14 cellular contexts compared by ENCODE assay signal in the genomic region with DNA sequence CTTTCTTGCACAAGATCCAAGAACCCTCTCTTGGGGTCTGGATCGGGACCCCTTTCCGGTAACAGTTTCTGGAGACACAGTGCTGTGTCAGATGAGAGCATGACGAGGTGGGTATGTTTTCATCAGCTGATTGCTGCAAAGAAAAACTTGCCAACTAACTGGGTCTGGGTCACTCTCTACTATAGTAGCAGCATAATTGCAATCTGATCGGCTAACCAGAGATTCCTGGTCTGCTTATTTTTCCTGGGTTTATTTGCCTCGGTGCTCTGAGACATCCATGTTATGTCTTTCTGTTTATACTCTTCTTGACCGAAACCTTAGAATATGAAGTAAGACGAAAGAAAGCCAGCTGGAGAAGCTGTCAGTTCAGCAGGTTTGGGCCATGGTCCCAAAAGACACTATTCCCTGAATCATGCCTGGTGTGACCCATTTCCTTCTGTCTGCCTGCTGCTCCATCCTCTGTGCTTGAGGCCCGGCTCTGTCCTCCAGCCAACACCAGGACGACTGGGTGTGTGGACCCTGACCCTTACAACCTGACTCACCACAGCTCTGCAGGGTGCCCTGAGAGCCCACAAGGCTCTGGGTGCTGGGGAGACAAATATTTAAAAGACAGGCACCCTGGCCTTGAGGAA. TPM values are rescaled to one million over a fixed set of nuclear protein-coding genes. Genes with fewer than 3 reads are reported as not detected.
DNase-seq lines count a peak whose midpoint lies in the region; ATAC-seq, FAIRE-seq and TF ChIP-seq lines count a peak whose summit lies in the region.
"Had no signal": no experiment of that assay in that cellular context is flagged by ENCODE, and none has a peak within 500 bp of the region (broad histone marks: within the 10 kb centered on the region; RNA-seq: fewer than 3 reads in every experiment).

No MANE protein-coding gene starts in this region.

- H4K91ac ChIP-seq in mesenchymal stem cell (ENCODE audit: low read length) = peak overlapping the region; percentile 5

- H4K20me1 ChIP-seq in astrocyte (ENCODE audit: insufficient read depth, low read length) = no peaks in the 10 kb centered on the region

- no peaks in the 10 kb centered on the region for H3K27me3 Mint-ChIP-seq in astrocyte (ENCODE audit: low read depth, unreplicated experiment)

- peak overlapping the region in 1 of 2 experiments; percentile 16 for H3K18ac ChIP-seq in mesenchymal stem cell (ENCODE audit: low read depth in 1 of 2, low read length in 2 of 2)

- H3K27me3 ChIP-seq in astrocyte (ENCODE audit: insufficient read depth, low read length) (no peaks in the 10 kb centered on the region), mesenchymal stem cell (ENCODE audit: control insufficient read depth in 1 of 2, insufficient read depth in 1 of 2, low read length in 2 of 2) (no peaks in the 10 kb centered on the region), upper lobe of right lung (no peaks in the 10 kb centered on the region)
- H3K27me3 ChIP-seq: ascending aorta had no signal

- H3K27ac Mint-ChIP-seq in astrocyte (ENCODE audit: unreplicated experiment) = peak overlapping the region; percentile 98
- H3K27ac Mint-ChIP-seq: activated CD8-positive, alpha-beta T cell treated with anti-CD3 and anti-CD28 coated beads, Interleukin-2, amount 10 ng/mL, durations not matched to agents 7 days and 5 days; immature natural killer cell had no signal

- H3K23ac ChIP-seq in mesenchymal stem cell (ENCODE audit: low read length in 2 of 2) = no peak overlapping the region

- peak; percentile 43 for FAIRE-seq in astrocyte (lab: Jason Lieb, UNC)

- no peak overlapping the region for H3K4me3 ChIP-seq in astrocyte (ENCODE audit: insufficient read depth, low read depth, low read length)
- H3K4me3 ChIP-seq in mesenchymal stem cell (ENCODE audit: insufficient read depth in 1 of 2, low read depth in 1 of 2, low read length in 2 of 2) = no peak overlapping the region
- no peak overlapping the region for H3K4me3 ChIP-seq in upper lobe of right lung
- H3K4me3 ChIP-seq: ascending aorta, SK-N-MC had no signal

- H4K8ac ChIP-seq in mesenchymal stem cell (ENCODE audit: low read length) = no peak overlapping the region

- no peak overlapping the region for H2BK5ac ChIP-seq in mesenchymal stem cell (ENCODE audit: low read depth, low read length, poor library complexity, severe bottlenecking)

- H2AK5ac ChIP-seq in mesenchymal stem cell (ENCODE audit: low read length, severe bottlenecking) = no peak overlapping the region

- H3K9me3 ChIP-seq in astrocyte (ENCODE audit: insufficient read depth, low read depth, low read length) = no peaks in the 10 kb centered on the region
- H3K9me3 ChIP-seq in mesenchymal stem cell (ENCODE audit: control insufficient read depth, low read length) = peaks cover 9% of the 10 kb centered on the region
- no peaks in the 10 kb centered on the region for H3K9me3 ChIP-seq in upper lobe of right lung

- no peak for ATAC-seq in upper lobe of right lung
- ATAC-seq: activated CD8-positive, alpha-beta T cell treated with anti-CD3 and anti-CD28 coated beads, Interleukin-2, amount 10 ng/mL, durations not matched to agents 7 days and 5 days had no signal

- no peak overlapping the region for H2BK15ac ChIP-seq in mesenchymal stem cell (ENCODE audit: low read depth, poor library complexity, severe bottlenecking)

- DNase-seq in HCEC 1CT (peak; percentile 26), astrocyte (ENCODE audit: low read depth) (no peak), mesenchymal stem cell (peak; percentile 20), upper lobe of right lung (no peak), hepatic stellate cell (ENCODE audit: low spot score) (no peak), cerebellum (ENCODE audit: low spot score) (no peak)
- DNase-seq in activated CD8-positive, alpha-beta memory T cell treated with anti-CD3 and anti-CD28 coated beads, Interleukin-2, amount 50 U/mL, for 48 hours = no peak
- DNase-seq: activated CD8-positive, alpha-beta T cell treated with anti-CD3 and anti-CD28 coated beads, Interleukin-2, amount 10 ng/mL, durations not matched to agents 7 days and 5 days; activated effector memory CD4-positive, alpha-beta T cell treated with Interleukin-2 at 50 U/mL for 16 hours; foreskin melanocyte; immature natural killer cell; MM.1S had no signal

- TF ChIP-seq CTCF in astrocyte (IDR thresholded peaks at IDR 0.05; ENCODE audit: insufficient read depth, low read depth, low read length) (no peak), upper lobe of right lung (IDR thresholded peaks at IDR 0.05) (no peak)

- peaks cover 18% of the 10 kb centered on the region for H3K4me1 ChIP-seq in astrocyte (ENCODE audit: insufficient read depth, low read length)
- peaks cover 5% of the 10 kb centered on the region for H3K4me1 ChIP-seq in mesenchymal stem cell (ENCODE audit: control insufficient read depth, insufficient read depth, low read depth, low read length)
- no peaks in the 10 kb centered on the region for H3K4me1 ChIP-seq in upper lobe of right lung
- H3K4me1 ChIP-seq: ascending aorta had no signal

- no peak overlapping the region for H3K14ac ChIP-seq in mesenchymal stem cell (ENCODE audit: low read length in 2 of 2)

- H3K79me1 ChIP-seq in mesenchymal stem cell (replicated peaks; ENCODE audit: low read length, poor library complexity, severe bottlenecking) = no peaks in the 10 kb centered on the region

- H3K4me3 Mint-ChIP-seq in astrocyte (ENCODE audit: unreplicated experiment) = no peak overlapping the region
- H3K4me3 Mint-ChIP-seq: activated CD8-positive, alpha-beta T cell treated with anti-CD3 and anti-CD28 coated beads, Interleukin-2, amount 10 ng/mL, durations not matched to agents 7 days and 5 days; immature natural killer cell had no signal

- H3K4me1 Mint-ChIP-seq in astrocyte (ENCODE audit: low read depth, unreplicated experiment) = peaks cover 23% of the 10 kb centered on the region

- H3K27ac ChIP-seq in astrocyte (ENCODE audit: low read depth, low read length) = no peak overlapping the region
- H3K27ac ChIP-seq in mesenchymal stem cell (ENCODE audit: low read length, poor library complexity, severe bottlenecking) = peak overlapping the region; percentile 99
- H3K27ac ChIP-seq in upper lobe of right lung = peak overlapping the region; percentile 55
- H3K27ac ChIP-seq: ascending aorta, SK-N-MC had no signal

- H2BK120ac ChIP-seq in mesenchymal stem cell (ENCODE audit: low read depth, low read length) = no peak overlapping the region

- H3K9ac ChIP-seq in astrocyte (ENCODE audit: low read length) (no peak overlapping the region), mesenchymal stem cell (ENCODE audit: low read length) (no peak overlapping the region)

- H3K4me2 ChIP-seq in astrocyte (ENCODE audit: low read length) (peak overlapping the region; percentile 14), mesenchymal stem cell (ENCODE audit: low read length, poor library complexity, severe bottlenecking) (no peak overlapping the region)

- peaks cover 2% of the 10 kb centered on the region for H3K9me3 Mint-ChIP-seq in astrocyte (ENCODE audit: unreplicated experiment)

- H2AFZ ChIP-seq in astrocyte (ENCODE audit: low read depth, low read length) = peak overlapping the region; percentile 37
- no peak overlapping the region for H2AFZ ChIP-seq in mesenchymal stem cell (ENCODE audit: low read depth, low read length)

- H3K4ac ChIP-seq in mesenchymal stem cell (ENCODE audit: low read depth in 1 of 2, low read length in 2 of 2) = no peak overlapping the region

- 81% methylated on average over 9 of the region's 9 CpGs for WGBS in mesenchymal stem cell

- no peaks in the 10 kb centered on the region for H3K36me3 ChIP-seq in astrocyte (ENCODE audit: insufficient read depth, low read length)
- H3K36me3 ChIP-seq in mesenchymal stem cell (ENCODE audit: control insufficient read depth in 1 of 2, insufficient read depth in 2 of 2, low read depth in 1 of 2, low read length in 2 of 2) = no peaks in the 10 kb centered on the region
- no peaks in the 10 kb centered on the region for H3K36me3 ChIP-seq in upper lobe of right lung
- H3K36me3 ChIP-seq: ascending aorta had no signal

- intact Hi-C loops in upper lobe of right lung (cut with DNase I) = no loop called here

- H3K36me3 Mint-ChIP-seq in astrocyte (ENCODE audit: low read depth, unreplicated experiment) = peaks cover 3% of the 10 kb centered on the region
- H3K36me3 Mint-ChIP-seq: immature natural killer cell had no signal

- peak overlapping the region in 1 of 2 experiments; percentile 23 for H2BK12ac ChIP-seq in mesenchymal stem cell (ENCODE audit: low read length in 2 of 2)

- no peaks in the 10 kb centered on the region for H3K79me2 ChIP-seq in astrocyte (ENCODE audit: insufficient read depth, low read length)

RNA-seq across cellular contexts. Expression of gene CLMP, which starts 24.1 kb away (rescaled TPM):
- total RNA-seq in astrocyte (16.0 and 26.5 TPM in 2 replicates), upper lobe of right lung (17.6 TPM), cerebellum (16.5 TPM)
- 46.5 TPM for polyA plus RNA-seq in mesenchymal stem cell (2013, experiment 1 of 2)
- polyA plus RNA-seq in mesenchymal stem cell (2013, experiment 2 of 2) = 48.1 TPM

Comparison
In these comparisons a context has a peak if more than half of its experiments do, and no peak if none do; other contexts are left out.
1. DNase-seq: peak in HCEC 1CT (single experiment) and mesenchymal stem cell (single experiment); none in astrocyte (single experiment), upper lobe of right lung (single experiment), hepatic stellate cell (single experiment), activated CD8-positive, alpha-beta memory T cell treated with anti-CD3 and anti-CD28 coated beads, Interleukin-2, amount 50 U/mL, for 48 hours (single experiment) and cerebellum (single experiment).